ENCODE assay signal across 9 cellular contexts in genomic region chrX:38233891-38234807, GRCh38. TPM values are rescaled to one million over a fixed set of nuclear protein-coding genes. Genes with fewer than 3 reads are reported as not detected.
DNase-seq lines count a peak whose midpoint lies in the region; ATAC-seq, FAIRE-seq and TF ChIP-seq lines count a peak whose summit lies in the region.
"Had no signal": no experiment of that assay in that cellular context is flagged by ENCODE, and none has a peak within 500 bp of the region (broad histone marks: within the 10 kb centered on the region; RNA-seq: fewer than 3 reads in every experiment).

No MANE protein-coding gene starts in this region.

- peak overlapping the region; percentile 36 for H3K27ac ChIP-seq in epithelial cell of prostate
- no peak overlapping the region for H3K27ac ChIP-seq in lung (ENCODE audit: low read depth in 1 of 2, low read length in 1 of 2)

- H3K4me2 ChIP-seq in Loucy (ENCODE audit: low read depth, low read length, poor library complexity, severe bottlenecking): no peak overlapping the region

- H3K79me2 ChIP-seq in Loucy (ENCODE audit: insufficient read depth, low read length): no peaks in the 10 kb centered on the region

- ATAC-seq in lung (ENCODE audit: insufficient read depth, low FRiP score): peak; percentile 50

- TF ChIP-seq CTCF in Loucy (conservative IDR thresholded peaks at IDR 0.05; ENCODE audit: low read length) (no peak), lung (IDR thresholded peaks at IDR 0.05; ENCODE audit: control extremely low read depth, extremely low read depth) (no peak)

- H4K20me1 ChIP-seq in Loucy (ENCODE audit: insufficient read depth, low read length, poor library complexity, severe bottlenecking): no peaks in the 10 kb centered on the region

- H3K4me1 ChIP-seq in Loucy (ENCODE audit: insufficient read depth, low read length, poor library complexity, severe bottlenecking): no peaks in the 10 kb centered on the region
- peaks cover 0 to 6% of the 10 kb centered on the region in 2 donors for H3K4me1 ChIP-seq in lung (ENCODE audit: control insufficient read depth in 2 of 2, insufficient read depth in 2 of 2, low read length in 2 of 2)

- peak overlapping the region; percentile 63; the same call in 1 of the 2 replicates for H2AFZ ChIP-seq in Loucy (ENCODE audit: low read length)

- H3K36me3 ChIP-seq in Loucy (ENCODE audit: insufficient read depth, low read length): no peaks in the 10 kb centered on the region
- H3K36me3 ChIP-seq in lung (ENCODE audit: control insufficient read depth in 2 of 2, insufficient read depth in 2 of 2, low read length in 2 of 2): no peaks in the 10 kb centered on the region

- FAIRE-seq in HTR-8/SVneo (lab: Jason Lieb, UNC): no peak

- no peak overlapping the region for H3K9ac ChIP-seq in Loucy (ENCODE audit: low read depth, low read length, poor library complexity, severe bottlenecking)

- H3K9me2 ChIP-seq in Loucy (replicated peaks; ENCODE audit: low read depth, low read length): no peaks in the 10 kb centered on the region

- H3K9me3 ChIP-seq in Loucy (ENCODE audit: insufficient read depth, low read depth, low read length): no peaks in the 10 kb centered on the region
- peaks cover 0 to 2% of the 10 kb centered on the region in 2 donors for H3K9me3 ChIP-seq in lung (ENCODE audit: control insufficient read depth in 2 of 2, insufficient read depth in 1 of 2, low read length in 1 of 2)

- no peak overlapping the region for H3K4me3 ChIP-seq in Loucy (ENCODE audit: low read length, poor library complexity, severe bottlenecking)
- no peak overlapping the region for H3K4me3 ChIP-seq in lung

- H3K27me3 ChIP-seq in Loucy (ENCODE audit: insufficient read depth, low read length, poor library complexity, severe bottlenecking): no peaks in the 10 kb centered on the region
- H3K27me3 ChIP-seq in lung (ENCODE audit: control insufficient read depth, insufficient read depth): no peaks in the 10 kb centered on the region

- WGBS in lung, 2 donors: 37 to 58% methylated on average over 3 of the region's 3 CpGs

- DNase-seq in A172 (ENCODE audit: low spot score): peak; percentile 70
- DNase-seq in epithelial cell of prostate (ENCODE audit: low read depth, low spot score): no peak
- no peak for DNase-seq in lung (ENCODE audit: low spot score)
- no peak for DNase-seq in effector CD8-positive, alpha-beta T cell (lab: John Stamatoyannopoulos, UW)
- DNase-seq in NCI-H128 (lab: John Stamatoyannopoulos, UW; ENCODE audit: unreplicated experiment): no peak
- DNase-seq in GM19240 (ENCODE audit: insufficient read length, low spot score): no peak
- DNase-seq in HTR-8/SVneo (ENCODE audit: insufficient read length, low spot score): no peak
- DNase-seq: NCI-H526 treated with DMSO at 0.1 percent for 48 hours had no signal

- no peaks in the 10 kb centered on the region for H3F3A ChIP-seq in Loucy (ENCODE audit: low read depth)

RNA-seq across cellular contexts. Expression of gene SRPX, which starts 13.5 kb away (rescaled TPM):
- 63.8 and 71.2 TPM in 2 replicates for total RNA-seq in A172 (2014; rRNA removed; shearing (Covaris generic))
- 10 to 100 TPM; 44.9 to 47.6 TPM for total RNA-seq in lung
- polyA plus RNA-seq in lung: 10 to 100 TPM; 43.4 to 71.0 TPM
